Comparison of ENCODE assay signal across 25 cellular contexts in the genomic region with DNA sequence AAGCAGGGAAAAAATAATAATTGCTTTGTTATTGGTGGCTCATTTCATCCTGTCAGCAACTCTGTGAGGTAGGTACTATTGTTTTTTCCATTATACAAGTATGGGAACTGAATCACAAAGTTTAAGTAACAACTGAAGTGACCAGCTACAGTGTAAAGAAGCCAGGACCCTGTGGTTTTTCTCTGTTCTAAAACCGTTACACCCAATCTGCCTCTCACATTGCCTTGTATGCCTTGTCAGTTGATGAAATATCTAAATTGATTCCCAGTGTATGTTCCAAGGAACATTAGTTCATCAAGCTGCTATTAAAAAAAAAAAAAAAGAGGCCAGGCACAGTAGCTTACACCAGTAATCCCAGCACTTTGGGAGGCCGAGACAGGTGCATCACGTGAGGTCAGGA.
"Had no signal": no experiment of that assay in that cellular context is flagged by ENCODE, and none has a peak within 500 bp of the region (broad histone marks: within the 10 kb centered on the region; RNA-seq: fewer than 3 reads in every experiment).

No MANE protein-coding gene starts in this region.

- DNase-seq: cortex of kidney; effector CD4-positive, alpha-beta T cell; foreskin keratinocyte; glutamatergic neuron; heart right ventricle; hippocampal formation; left cardiac atrium; left lung; mesendoderm; midbrain; naive thymus-derived CD8-positive, alpha-beta T cell; nephron progenitor cell; nucleus accumbens; sigmoid colon; stimulated activated CD4-positive, alpha-beta T cell treated with anti-CD3 and anti-CD28 coated beads, Interleukin-2, amount 100 ng/mL, for 24 hours; stimulated activated CD4-positive, alpha-beta T cell treated with anti-CD3 and anti-CD28 coated beads, Interleukin-4, amount 100 ng/mL, for 24 hours; stimulated activated naive CD4-positive, alpha-beta T cell treated with Interleukin-2 at 50 U/mL for 16 hours; substantia nigra; testis; tibial artery had no signal

- H3K27ac ChIP-seq: foreskin keratinocyte, heart right ventricle, left lung, prostate gland, right atrium auricular region, sigmoid colon, testis, tibial artery had no signal

- H3K36me3 Mint-ChIP-seq: type B pancreatic cell had no signal

- H3K27ac Mint-ChIP-seq: nephron progenitor cell; stimulated activated effector memory CD8-positive, alpha-beta T cell treated with anti-CD3 and anti-CD28 coated beads, Interleukin-12 subunit alpha, Interleukin-12 subunit beta, amount 100 ng/mL, for 72 hours; type B pancreatic cell had no signal

- H3K4me3 Mint-ChIP-seq: naive thymus-derived CD8-positive, alpha-beta T cell; nephron progenitor cell; stimulated activated effector memory CD8-positive, alpha-beta T cell treated with anti-CD3 and anti-CD28 coated beads, Interleukin-12 subunit alpha, Interleukin-12 subunit beta, amount 100 ng/mL, for 72 hours; type B pancreatic cell had no signal

- ATAC-seq: foreskin keratinocyte; heart right ventricle; left cardiac atrium; left lung; naive thymus-derived CD8-positive, alpha-beta T cell; stimulated activated effector memory CD8-positive, alpha-beta T cell treated with anti-CD3 and anti-CD28 coated beads, Interleukin-12 subunit alpha, Interleukin-12 subunit beta, amount 100 ng/mL, for 72 hours had no signal

- H3K9me3 Mint-ChIP-seq: naive thymus-derived CD8-positive, alpha-beta T cell; nephron progenitor cell; stimulated activated effector memory CD8-positive, alpha-beta T cell treated with anti-CD3 and anti-CD28 coated beads, Interleukin-12 subunit alpha, Interleukin-12 subunit beta, amount 100 ng/mL, for 72 hours; type B pancreatic cell had no signal

- H3K4me1 ChIP-seq: prostate gland had no signal

- H3K4me3 ChIP-seq: heart right ventricle, left lung, prostate gland, right atrium auricular region, sigmoid colon, testis, tibial artery had no signal

- H3K36me3 ChIP-seq: prostate gland, right atrium auricular region, sigmoid colon had no signal

- H3K9me3 ChIP-seq: heart right ventricle, left lung, prostate gland, right atrium auricular region, sigmoid colon, testis, tibial artery had no signal

- H3K27me3 Mint-ChIP-seq: naive thymus-derived CD8-positive, alpha-beta T cell; type B pancreatic cell had no signal

- FAIRE-seq: islet of Langerhans had no signal

- H3K27me3 ChIP-seq: foreskin keratinocyte, heart right ventricle, left lung, right atrium auricular region, sigmoid colon, testis, tibial artery had no signal
